In the genomic region with DNA sequence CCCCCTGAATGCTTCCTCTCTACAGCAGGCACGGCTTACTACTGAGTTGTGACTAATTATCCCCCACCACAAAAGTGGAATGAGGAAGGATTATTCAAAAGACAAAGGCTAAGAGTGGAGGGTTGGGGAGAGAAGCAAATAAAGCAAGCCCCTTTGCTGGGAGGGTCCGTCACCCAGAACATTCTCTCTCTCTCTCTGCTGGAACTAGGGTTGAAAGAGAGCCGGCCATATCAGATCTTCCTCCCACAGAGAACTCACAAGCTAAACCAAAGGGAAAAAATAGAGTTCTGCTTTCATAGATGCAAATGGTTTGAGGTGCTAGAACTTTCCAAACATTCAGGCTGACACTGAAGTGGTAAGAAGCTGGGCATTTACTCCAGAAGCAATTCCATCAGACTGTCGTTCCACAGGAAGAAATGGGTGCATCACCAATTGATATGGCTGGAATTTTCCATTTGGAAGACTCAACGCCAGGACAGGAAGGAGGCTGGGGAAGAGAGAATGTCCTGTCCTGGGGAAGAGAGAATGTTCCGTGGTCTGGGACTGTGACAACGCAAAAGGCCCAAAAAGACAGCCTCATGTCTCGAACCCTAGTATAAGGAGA, we compare ENCODE assay signal across 9 cellular contexts. TPM values are rescaled to one million over a fixed set of nuclear protein-coding genes. Genes with fewer than 3 reads are reported as not detected.
DNase-seq lines count a peak whose midpoint lies in the region; ATAC-seq, FAIRE-seq and TF ChIP-seq lines count a peak whose summit lies in the region.
"Had no signal": no experiment of that assay in that cellular context is flagged by ENCODE, and none has a peak within 500 bp of the region (broad histone marks: within the 10 kb centered on the region; RNA-seq: fewer than 3 reads in every experiment).

No MANE protein-coding gene starts in this region.

- H4K20me1 ChIP-seq in astrocyte (ENCODE audit: insufficient read depth, low read length) = no peaks in the 10 kb centered on the region
- H4K20me1 ChIP-seq in keratinocyte (ENCODE audit: control insufficient read depth, extremely low read depth, insufficient read depth, low read length) = no peaks in the 10 kb centered on the region

- H3K4me3 ChIP-seq in H7 (ENCODE audit: insufficient read depth, low read depth, low read length) (no peak overlapping the region), astrocyte (ENCODE audit: insufficient read depth, low read depth, low read length) (no peak overlapping the region), keratinocyte (ENCODE audit: control insufficient read depth in 2 of 3, extremely low read depth in 1 of 3, insufficient read depth in 2 of 3, low read depth in 1 of 3, low read length in 3 of 3) (no peak overlapping the region)

- H2AFZ ChIP-seq in astrocyte (ENCODE audit: low read depth, low read length) (peak overlapping the region; percentile 35), keratinocyte (ENCODE audit: control insufficient read depth, low read length) (no peak overlapping the region)

- no peaks in the 10 kb centered on the region for H3K27me3 ChIP-seq in H7 (ENCODE audit: control insufficient read depth, insufficient read depth, low read length)
- H3K27me3 ChIP-seq in astrocyte (ENCODE audit: insufficient read depth, low read length) = no peaks in the 10 kb centered on the region
- H3K27me3 ChIP-seq in keratinocyte (ENCODE audit: control insufficient read depth, extremely low read depth, insufficient read depth, low read length) = no peaks in the 10 kb centered on the region

- H3K9me3 ChIP-seq in astrocyte (ENCODE audit: insufficient read depth, low read depth, low read length) (no peaks in the 10 kb centered on the region), keratinocyte (ENCODE audit: control insufficient read depth, low read depth, low read length) (no peaks in the 10 kb centered on the region)

- H3K9me1 ChIP-seq in keratinocyte (ENCODE audit: control insufficient read depth, extremely low read depth, insufficient read depth, low read length) = no peaks in the 10 kb centered on the region

- peak; percentile 25 for ATAC-seq in stimulated activated memory B cell treated with anti-CD40 and anti-IgM and Interleukin-4, amounts not matched to agents 10 μg/mL and 1 μg/mL and 100 μg/mL, for 72 hours
- no peak for ATAC-seq in activated T-cell treated with anti-CD3 and anti-CD28 coated beads, Interleukin-2, amount 50 U/mL, for 4 hours
- no peak for ATAC-seq in GM21619 (IDR thresholded peaks at IDR 0.05; ENCODE audit: unreplicated experiment)

- H3K27ac Mint-ChIP-seq in astrocyte (ENCODE audit: unreplicated experiment) = no peak overlapping the region
- no peak overlapping the region for H3K27ac Mint-ChIP-seq in stimulated activated memory B cell treated with anti-CD40 and anti-IgM and Interleukin-4, amounts not matched to agents 10 μg/mL and 1 μg/mL and 100 μg/mL, for 72 hours

- peak overlapping the region; percentile 80 for H3K4me2 ChIP-seq in astrocyte (ENCODE audit: low read length)
- H3K4me2 ChIP-seq in keratinocyte (ENCODE audit: control insufficient read depth, extremely low read depth, insufficient read depth, low read depth, low read length) = peak overlapping the region; percentile 3

- H3K36me3 Mint-ChIP-seq in astrocyte (ENCODE audit: low read depth, unreplicated experiment) = peaks cover 7% of the 10 kb centered on the region
- H3K36me3 Mint-ChIP-seq in stimulated activated memory B cell treated with anti-CD40 and anti-IgM and Interleukin-4, amounts not matched to agents 10 μg/mL and 1 μg/mL and 100 μg/mL, for 72 hours = peaks cover 37% of the 10 kb centered on the region
- peaks cover 18% of the 10 kb centered on the region for H3K36me3 Mint-ChIP-seq in activated T-cell treated with anti-CD3 and anti-CD28 coated beads, Interleukin-2, amount 50 U/mL, for 4 hours (ENCODE audit: insufficient read depth)

- no peak overlapping the region for H3K4me3 Mint-ChIP-seq in astrocyte (ENCODE audit: unreplicated experiment)
- no peak overlapping the region for H3K4me3 Mint-ChIP-seq in stimulated activated memory B cell treated with anti-CD40 and anti-IgM and Interleukin-4, amounts not matched to agents 10 μg/mL and 1 μg/mL and 100 μg/mL, for 72 hours
- no peak overlapping the region for H3K4me3 Mint-ChIP-seq in activated T-cell treated with anti-CD3 and anti-CD28 coated beads, Interleukin-2, amount 50 U/mL, for 4 hours

- FAIRE-seq in astrocyte (lab: Jason Lieb, UNC) = no peak
- FAIRE-seq in keratinocyte (lab: Jason Lieb, UNC) = no peak

- DNase-seq in H7 (peak; percentile 52), astrocyte (ENCODE audit: low read depth) (peak; percentile 61), keratinocyte (ENCODE audit: low read depth, low spot score) (no peak), NCI-H146 treated with DMSO at 0.1 percent for 48 hours (lab: John Stamatoyannopoulos, UW; ENCODE audit: unreplicated experiment) (no peak), activated gamma-delta T cell treated with Interleukin-2 at 50 U/mL for 16 hours (no peak)
- DNase-seq in activated T-cell treated with anti-CD3 and anti-CD28 coated beads, Interleukin-2, amount 50 U/mL, for 4 hours = no peak
- DNase-seq: DMS79 had no signal

- H3K79me2 ChIP-seq in astrocyte (ENCODE audit: insufficient read depth, low read length) = peaks cover 83% of the 10 kb centered on the region
- peaks cover 99% of the 10 kb centered on the region for H3K79me2 ChIP-seq in keratinocyte (ENCODE audit: control insufficient read depth, insufficient read depth, low read length)

- H3K27me3 Mint-ChIP-seq in astrocyte (ENCODE audit: low read depth, unreplicated experiment) = no peaks in the 10 kb centered on the region
- no peaks in the 10 kb centered on the region for H3K27me3 Mint-ChIP-seq in stimulated activated memory B cell treated with anti-CD40 and anti-IgM and Interleukin-4, amounts not matched to agents 10 μg/mL and 1 μg/mL and 100 μg/mL, for 72 hours
- no peaks in the 10 kb centered on the region for H3K27me3 Mint-ChIP-seq in activated T-cell treated with anti-CD3 and anti-CD28 coated beads, Interleukin-2, amount 50 U/mL, for 4 hours (ENCODE audit: low read depth)

- peaks cover 63% of the 10 kb centered on the region for H3K4me1 ChIP-seq in astrocyte (ENCODE audit: insufficient read depth, low read length)
- H3K4me1 ChIP-seq in keratinocyte (ENCODE audit: control insufficient read depth, extremely low read depth, insufficient read depth, low read length) = peaks cover 56% of the 10 kb centered on the region

- H3K9ac ChIP-seq in astrocyte (ENCODE audit: low read length) (peak overlapping the region; percentile 86), keratinocyte (ENCODE audit: control insufficient read depth, extremely low read depth, insufficient read depth, low read length) (no peak overlapping the region)

- dilution Hi-C loops in keratinocyte (cut with MboI; ENCODE audit: extremely low pct_ligation_motif_present, low sequenced_read_pairs) = no loop called here

- H3K36me3 ChIP-seq in H7 (replicated peaks; ENCODE audit: control insufficient read depth, insufficient read depth, low read length) (peaks cover 4% of the 10 kb centered on the region), astrocyte (ENCODE audit: insufficient read depth, low read length) (peaks cover 6% of the 10 kb centered on the region), keratinocyte (ENCODE audit: control insufficient read depth in 2 of 2, extremely low read depth in 1 of 2, insufficient read depth in 2 of 2, low read length in 2 of 2) (peaks cover 12 to 18% of the 10 kb centered on the region in 2 experiments)

- TF ChIP-seq CTCF in astrocyte (IDR thresholded peaks at IDR 0.05; ENCODE audit: insufficient read depth, low read depth, low read length) (no peak), keratinocyte (optimal IDR thresholded peaks at IDR 0.05 in 1 of 3, IDR thresholded peaks at IDR 0.05 in 1 of 3, conservative IDR thresholded peaks at IDR 0.05 in 1 of 3; ENCODE audit: extremely low read depth in 1 of 3, insufficient read depth in 2 of 3, low read length in 3 of 3) (no peak)

- peaks cover 15% of the 10 kb centered on the region for H3K4me1 Mint-ChIP-seq in astrocyte (ENCODE audit: low read depth, unreplicated experiment)
- H3K4me1 Mint-ChIP-seq in stimulated activated memory B cell treated with anti-CD40 and anti-IgM and Interleukin-4, amounts not matched to agents 10 μg/mL and 1 μg/mL and 100 μg/mL, for 72 hours = peaks cover 17% of the 10 kb centered on the region
- H3K4me1 Mint-ChIP-seq in activated T-cell treated with anti-CD3 and anti-CD28 coated beads, Interleukin-2, amount 50 U/mL, for 4 hours (ENCODE audit: low read depth) = peaks cover 31% of the 10 kb centered on the region

- peak overlapping the region; percentile 95 for H3K27ac ChIP-seq in astrocyte (ENCODE audit: low read depth, low read length)
- peak overlapping the region; percentile 0 for H3K27ac ChIP-seq in keratinocyte (ENCODE audit: control insufficient read depth, insufficient read depth, low read length)

- no peaks in the 10 kb centered on the region for H3K9me3 Mint-ChIP-seq in astrocyte (ENCODE audit: unreplicated experiment)
- no peaks in the 10 kb centered on the region for H3K9me3 Mint-ChIP-seq in stimulated activated memory B cell treated with anti-CD40 and anti-IgM and Interleukin-4, amounts not matched to agents 10 μg/mL and 1 μg/mL and 100 μg/mL, for 72 hours
- no peaks in the 10 kb centered on the region for H3K9me3 Mint-ChIP-seq in activated T-cell treated with anti-CD3 and anti-CD28 coated beads, Interleukin-2, amount 50 U/mL, for 4 hours

RNA-seq across cellular contexts. Expression of a gene that starts 7.9 kb away (rescaled TPM):
- total RNA-seq in H7 (2014; rRNA removed; shearing (Covaris generic)) = 28.1 and 36.2 TPM in 2 replicates
- total RNA-seq in astrocyte = 43.9 and 45.8 TPM in 2 replicates
- 30.0 to 42.6 TPM (median 39.8 TPM) in 3 replicates for polyA plus RNA-seq in keratinocyte
- polyA plus RNA-seq in keratinocyte (2011; ENCODE audit: low read depth) = 49.3 TPM
- 21.6 and 26.9 TPM in 2 replicates for polyA plus RNA-seq in keratinocyte (2011; cell fraction: cytosol; rRNA removed)
- polyA plus RNA-seq in keratinocyte (2011; cell fraction: nucleus; rRNA removed) = 95.0 and 95.8 TPM in 2 replicates
- 34.7 and 37.8 TPM in 2 replicates for polyA plus RNA-seq in keratinocyte (2012; ENCODE audit: low replicate concordance)
- 40.3 to 48.9 TPM (median 40.8 TPM) in 3 replicates for polyA minus RNA-seq in keratinocyte
- 21.7 TPM for polyA minus RNA-seq in keratinocyte (2011; cell fraction: cytosol; rRNA and poly(A)+ RNA removed)
- 51.6 and 102 TPM in 2 replicates for polyA minus RNA-seq in keratinocyte (2011; cell fraction: nucleus; rRNA and poly(A)+ RNA removed)
- 10 to 100 TPM; 15.6 to 18.7 (median 17.5) TPM for total RNA-seq in activated T-cell treated with anti-CD3 and anti-CD28 coated beads, Interleukin-2, amount 50 U/mL, for 4 hours

Comparison
In these comparisons a context has a peak if more than half of its experiments do, and no peak if none do; other contexts are left out.
1. DNase-seq: peak in H7 (single experiment) and astrocyte (single experiment); none in keratinocyte (single experiment), activated T-cell treated with anti-CD3 and anti-CD28 coated beads, Interleukin-2, amount 50 U/mL, for 4 hours (single experiment), NCI-H146 treated with DMSO at 0.1 percent for 48 hours (single experiment) and activated gamma-delta T cell treated with Interleukin-2 at 50 U/mL for 16 hours (single experiment).